In genomic region chr10:63713191-63714144, GRCh38 we compare ENCODE assay signal across 9 cellular contexts.
A peak's percentile ranks its signal among the peaks of the same experiment; 100 is the strongest.
DNase-seq lines count a peak whose midpoint lies in the region; FAIRE-seq and TF ChIP-seq lines count a peak whose summit lies in the region.
"Had no signal": no experiment of that assay in that cellular context is flagged by ENCODE, and none has a peak within 500 bp of the region (broad histone marks: within the 10 kb centered on the region; RNA-seq: fewer than 3 reads in every experiment).

No MANE protein-coding gene starts in this region.

- no peaks in the 10 kb centered on the region for H3K27me3 ChIP-seq in keratinocyte (ENCODE audit: control insufficient read depth, extremely low read depth, insufficient read depth, low read length)
- no peaks in the 10 kb centered on the region for H3K27me3 ChIP-seq in CD8-positive, alpha-beta memory T cell (ENCODE audit: insufficient read depth, low read length, poor library complexity, severe bottlenecking)

- TF ChIP-seq CTCF in brain (conservative IDR thresholded peaks at IDR 0.05) (no peak), keratinocyte (optimal IDR thresholded peaks at IDR 0.05 in 1 of 3, IDR thresholded peaks at IDR 0.05 in 1 of 3, conservative IDR thresholded peaks at IDR 0.05 in 1 of 3; ENCODE audit: extremely low read depth in 1 of 3, insufficient read depth in 2 of 3, low read length in 3 of 3) (no peak)

- H3K4me1 ChIP-seq in keratinocyte (ENCODE audit: control insufficient read depth, extremely low read depth, insufficient read depth, low read length), result peaks cover 41% of the 10 kb centered on the region
- H3K4me1 ChIP-seq in CD8-positive, alpha-beta memory T cell (ENCODE audit: insufficient read depth, low read length), result no peaks in the 10 kb centered on the region

- CTCF ChIA-PET in CD8-positive, alpha-beta memory T cell (lab: Charles Lee), result no interaction called here

- H3K36me3 ChIP-seq in keratinocyte (ENCODE audit: control insufficient read depth in 2 of 2, extremely low read depth in 1 of 2, insufficient read depth in 2 of 2, low read length in 2 of 2), result no peaks in the 10 kb centered on the region
- H3K36me3 ChIP-seq in CD8-positive, alpha-beta memory T cell (ENCODE audit: insufficient read depth, low read length), result no peaks in the 10 kb centered on the region

- POLR2A ChIA-PET in CD8-positive, alpha-beta memory T cell (lab: Charles Lee), result no interaction called here

- no peak overlapping the region for H3K4me3 ChIP-seq in keratinocyte (ENCODE audit: control insufficient read depth in 2 of 3, extremely low read depth in 1 of 3, insufficient read depth in 2 of 3, low read depth in 1 of 3, low read length in 3 of 3)
- H3K4me3 ChIP-seq in CD8-positive, alpha-beta memory T cell (ENCODE audit: low read length), result no peak overlapping the region

- H3K27me3 Mint-ChIP-seq in brain, result peaks cover 6% of the 10 kb centered on the region
- peaks cover 0 to 4% of the 10 kb centered on the region in 2 donors for H3K27me3 Mint-ChIP-seq in CD8-positive, alpha-beta memory T cell
- H3K27me3 Mint-ChIP-seq in T-helper 2 cell treated with Interferon-gamma antibody and Interleukin-4, amounts not matched to agents 5 μg/mL and 100 μg/mL, for 36 hours (ENCODE audit: low read depth), result peaks cover 9% of the 10 kb centered on the region

- H3K9me3 ChIP-seq in keratinocyte (ENCODE audit: control insufficient read depth, low read depth, low read length), result no peaks in the 10 kb centered on the region
- H3K9me3 ChIP-seq in CD8-positive, alpha-beta memory T cell (ENCODE audit: low read length), result no peaks in the 10 kb centered on the region

- H3K79me2 ChIP-seq in keratinocyte (ENCODE audit: control insufficient read depth, insufficient read depth, low read length), result no peaks in the 10 kb centered on the region

- peaks cover 74% of the 10 kb centered on the region for H3K4me1 Mint-ChIP-seq in brain
- no peaks in the 10 kb centered on the region for H3K4me1 Mint-ChIP-seq in CD8-positive, alpha-beta memory T cell
- H3K4me1 Mint-ChIP-seq in T-helper 2 cell treated with Interferon-gamma antibody and Interleukin-4, amounts not matched to agents 5 μg/mL and 100 μg/mL, for 36 hours (ENCODE audit: low read depth), result peaks cover under 1% of the 10 kb centered on the region

- FAIRE-seq in keratinocyte (lab: Jason Lieb, UNC), result no peak

- H3K36me3 Mint-ChIP-seq in brain, result no peaks in the 10 kb centered on the region
- H3K36me3 Mint-ChIP-seq in CD8-positive, alpha-beta memory T cell, result no peaks in the 10 kb centered on the region
- H3K36me3 Mint-ChIP-seq in T-helper 2 cell treated with Interferon-gamma antibody and Interleukin-4, amounts not matched to agents 5 μg/mL and 100 μg/mL, for 36 hours (ENCODE audit: low read depth), result no peaks in the 10 kb centered on the region

- no peak overlapping the region for H3K27ac ChIP-seq in keratinocyte (ENCODE audit: control insufficient read depth, insufficient read depth, low read length)
- H3K27ac ChIP-seq in CD8-positive, alpha-beta memory T cell (ENCODE audit: low read depth, low read length), result no peak overlapping the region

- H2AFZ ChIP-seq in keratinocyte (ENCODE audit: control insufficient read depth, low read length), result no peak overlapping the region

- peak overlapping the region; percentile 89 to 97 (median 95) for H3K27ac Mint-ChIP-seq in brain
- peak overlapping the region in 1 of 8 donors; percentile 34 for H3K27ac Mint-ChIP-seq in CD8-positive, alpha-beta memory T cell
- no peak overlapping the region for H3K27ac Mint-ChIP-seq in T-helper 2 cell treated with Interferon-gamma antibody and Interleukin-4, amounts not matched to agents 5 μg/mL and 100 μg/mL, for 36 hours
- H3K27ac Mint-ChIP-seq: T-helper 1 cell treated with Interleukin-12 subunit alpha and Interleukin-12 subunit beta and Interleukin-4 antibody, amounts not matched to agents 30 μg/mL and 1 μg/mL, for 36 hours had no signal

- no peak overlapping the region for H3K9ac ChIP-seq in keratinocyte (ENCODE audit: control insufficient read depth, extremely low read depth, insufficient read depth, low read length)

- DNase-seq in NCI-H2196 (lab: John Stamatoyannopoulos, UW; ENCODE audit: unreplicated experiment) (peak; percentile 7), NCI-H2196 treated with DMSO at 0.1 percent for 48 hours (lab: John Stamatoyannopoulos, UW; ENCODE audit: unreplicated experiment) (no peak), keratinocyte (ENCODE audit: low read depth, low spot score) (no peak), superior temporal gyrus (ENCODE audit: extremely low spot score) (peak; percentile 61), NCI-H510A treated with DMSO at 0.1 percent for 48 hours (lab: John Stamatoyannopoulos, UW) (no peak)
- no peak for DNase-seq in CD8-positive, alpha-beta memory T cell
- DNase-seq in T-helper 2 cell treated with Interferon-gamma antibody and Interleukin-4, amounts not matched to agents 5 μg/mL and 100 μg/mL, for 36 hours (ENCODE audit: low spot score), result no peak

- peak overlapping the region; percentile 6 for H3K4me2 ChIP-seq in keratinocyte (ENCODE audit: control insufficient read depth, extremely low read depth, insufficient read depth, low read depth, low read length)

- dilution Hi-C loops in keratinocyte (cut with MboI; ENCODE audit: extremely low pct_ligation_motif_present, low sequenced_read_pairs), result no loop called here

- H4K20me1 ChIP-seq in keratinocyte (ENCODE audit: control insufficient read depth, extremely low read depth, insufficient read depth, low read length), result no peaks in the 10 kb centered on the region

- peaks cover 0 to 5% (median 0%) of the 10 kb centered on the region in 5 experiments for H3K9me3 Mint-ChIP-seq in brain
- H3K9me3 Mint-ChIP-seq in CD8-positive, alpha-beta memory T cell, result no peaks in the 10 kb centered on the region
- no peaks in the 10 kb centered on the region for H3K9me3 Mint-ChIP-seq in T-helper 2 cell treated with Interferon-gamma antibody and Interleukin-4, amounts not matched to agents 5 μg/mL and 100 μg/mL, for 36 hours
- H3K9me3 Mint-ChIP-seq: T-helper 1 cell treated with Interleukin-12 subunit alpha and Interleukin-12 subunit beta and Interleukin-4 antibody, amounts not matched to agents 30 μg/mL and 1 μg/mL, for 36 hours had no signal

- H3K4me3 Mint-ChIP-seq in brain, result peak overlapping the region; percentile 70 to 83 (median 77)
- no peak overlapping the region for H3K4me3 Mint-ChIP-seq in CD8-positive, alpha-beta memory T cell
- no peak overlapping the region for H3K4me3 Mint-ChIP-seq in T-helper 2 cell treated with Interferon-gamma antibody and Interleukin-4, amounts not matched to agents 5 μg/mL and 100 μg/mL, for 36 hours
- H3K4me3 Mint-ChIP-seq: T-helper 1 cell treated with Interleukin-12 subunit alpha and Interleukin-12 subunit beta and Interleukin-4 antibody, amounts not matched to agents 30 μg/mL and 1 μg/mL, for 36 hours had no signal

- H3K9me1 ChIP-seq in keratinocyte (ENCODE audit: control insufficient read depth, extremely low read depth, insufficient read depth, low read length), result no peaks in the 10 kb centered on the region

Comparison
In these comparisons a context has a peak if more than half of its experiments do, and no peak if none do; other contexts are left out.
1. DNase-seq: peak in NCI-H2196 (single experiment) and superior temporal gyrus (single experiment); none in NCI-H2196 treated with DMSO at 0.1 percent for 48 hours (single experiment), keratinocyte (single experiment), CD8-positive, alpha-beta memory T cell (0 of 5), T-helper 2 cell treated with Interferon-gamma antibody and Interleukin-4, amounts not matched to agents 5 μg/mL and 100 μg/mL, for 36 hours (single experiment) and NCI-H510A treated with DMSO at 0.1 percent for 48 hours (single experiment).
2. H3K4me3 Mint-ChIP-seq: peak in brain (5 of 5); none in CD8-positive, alpha-beta memory T cell (0 of 7) and T-helper 2 cell treated with Interferon-gamma antibody and Interleukin-4, amounts not matched to agents 5 μg/mL and 100 μg/mL, for 36 hours (single experiment).